ENCODE assay signal across 12 cellular contexts in genomic region chr2:111632661-111633060, GRCh38.
DNase-seq lines count a peak whose midpoint lies in the region; ATAC-seq, FAIRE-seq and TF ChIP-seq lines count a peak whose summit lies in the region.
"Had no signal": no experiment of that assay in that cellular context is flagged by ENCODE, and none has a peak within 500 bp of the region (broad histone marks: within the 10 kb centered on the region; RNA-seq: fewer than 3 reads in every experiment).

No MANE protein-coding gene starts in this region.

- CTCF ChIA-PET in K562 (lab: Yijun Ruan, JAX; ENCODE audit: low intra/inter-chr PET ratio) (no interaction called here), Caco-2 (lab: Charles Lee) (no interaction called here)

- H3K4me2 ChIP-seq in K562 (ENCODE audit: insufficient read depth, low read length), result no peak overlapping the region
- H3K4me2 ChIP-seq: PC-9 had no signal

- in situ Hi-C loops in K562 (cut with MboI), result no loop called here

- no peak for TF ChIP-seq EP300 in K562 (IDR thresholded peaks at IDR 0.05; ENCODE audit: low read length)

- no peak overlapping the region for H3K9ac ChIP-seq in K562 (ENCODE audit: insufficient read depth in 1 of 2, low read depth in 2 of 2, low read length in 2 of 2)

- H3K9me3 ChIP-seq in K562 (replicated peaks; ENCODE audit: control insufficient read depth, insufficient read depth, low read depth, low read length) (peaks cover 6% of the 10 kb centered on the region), Caco-2 (peaks cover 13% of the 10 kb centered on the region)

- DNase-seq in activated T-cell treated with anti-CD3 and anti-CD28 coated beads, Interleukin-2, amount 50 U/mL, for 24 hours, result no peak
- DNase-seq in activated T-cell treated with anti-CD3 and anti-CD28 coated beads for 4 hours, result no peak
- DNase-seq in NB4 (ENCODE audit: low read depth), result peak; percentile 23
- DNase-seq in K562 (ENCODE audit: extremely low read depth in 1 of 4, low spot score in 3 of 4), result no peak
- no peak for DNase-seq in mesothelial cell of epicardium (ENCODE audit: low spot score in 2 of 2, unreplicated experiment in 2 of 2)
- no peak for DNase-seq in amygdala (lab: John Stamatoyannopoulos, UW)
- DNase-seq in Caco-2, result no peak
- DNase-seq: erythroblast, NCI-H1694, PC-9, T-helper 9 cell had no signal

- no peaks in the 10 kb centered on the region for H3K9me1 ChIP-seq in K562 (ENCODE audit: control insufficient read depth, insufficient read depth, low read length)

- no peaks in the 10 kb centered on the region for H4K20me1 ChIP-seq in K562 (replicated peaks; ENCODE audit: control insufficient read depth, insufficient read depth, low read length)

- TF ChIP-seq RAD21 in K562 (CRISPR knock-in tag; conservative IDR thresholded peaks at IDR 0.05 in 1 of 2, IDR thresholded peaks at IDR 0.05 in 1 of 2), result no peak

- H3K4me3 ChIP-seq in NB4 (ENCODE audit: low read depth, low read length), result no peak overlapping the region
- no peak overlapping the region for H3K4me3 ChIP-seq in K562
- no peak overlapping the region for H3K4me3 ChIP-seq in Caco-2 (ENCODE audit: low read depth, low read length)
- H3K4me3 ChIP-seq: PC-9 had no signal

- peak overlapping the region; percentile 23 for H3K4me3 Mint-ChIP-seq in activated T-cell treated with anti-CD3 and anti-CD28 coated beads, Interleukin-2, amount 50 U/mL, for 24 hours
- no peak overlapping the region for H3K4me3 Mint-ChIP-seq in stimulated activated memory B cell treated with anti-CD40 and anti-IgM and Interleukin-4, amounts not matched to agents 10 μg/mL and 1 μg/mL and 100 μg/mL, for 72 hours
- H3K4me3 Mint-ChIP-seq in mesothelial cell of epicardium (no peak overlapping the region), Caco-2 (ENCODE audit: unreplicated experiment) (no peak overlapping the region)

- H3K4me1 Mint-ChIP-seq in activated T-cell treated with anti-CD3 and anti-CD28 coated beads, Interleukin-2, amount 50 U/mL, for 24 hours (ENCODE audit: low read depth), result peaks cover 25% of the 10 kb centered on the region
- no peaks in the 10 kb centered on the region for H3K4me1 Mint-ChIP-seq in stimulated activated memory B cell treated with anti-CD40 and anti-IgM and Interleukin-4, amounts not matched to agents 10 μg/mL and 1 μg/mL and 100 μg/mL, for 72 hours
- H3K4me1 Mint-ChIP-seq in mesothelial cell of epicardium (peaks cover 9% of the 10 kb centered on the region), Caco-2 (ENCODE audit: low read depth, unreplicated experiment) (no peaks in the 10 kb centered on the region)

- POLR2A ChIA-PET in K562 (lab: Yijun Ruan, JAX) (interaction anchor here (0.9 kb wide), 1 partner anchor 11 kb away, joined by 4 read pairs; no protein-coding TSS in a partner anchor), Caco-2 (lab: Charles Lee) (no interaction called here)

- no peak overlapping the region; the same call in 1 of the 2 replicates for H2AFZ ChIP-seq in K562 (ENCODE audit: low read depth, low read length)
- H2AFZ ChIP-seq: PC-9 had no signal

- TF ChIP-seq CTCF in NB4 (IDR thresholded peaks at IDR 0.05; ENCODE audit: low read depth, low read length) (no peak), K562 (IDR thresholded peaks at IDR 0.05 in 2 of 3, conservative IDR thresholded peaks at IDR 0.05 in 1 of 3; ENCODE audit: insufficient read depth in 2 of 3, low read depth in 1 of 3, low read length in 3 of 3) (no peak), mesothelial cell of epicardium (IDR thresholded peaks at IDR 0.05; ENCODE audit: unreplicated experiment) (no peak), Caco-2 (IDR thresholded peaks at IDR 0.05; ENCODE audit: insufficient read depth in 1 of 2, low read depth in 1 of 2, low read length in 1 of 2, severe bottlenecking in 1 of 2, unreplicated experiment in 1 of 2) (no peak)

- H3K9me3 Mint-ChIP-seq in activated T-cell treated with anti-CD3 and anti-CD28 coated beads, Interleukin-2, amount 50 U/mL, for 24 hours, result peaks cover 22% of the 10 kb centered on the region
- H3K9me3 Mint-ChIP-seq in stimulated activated memory B cell treated with anti-CD40 and anti-IgM and Interleukin-4, amounts not matched to agents 10 μg/mL and 1 μg/mL and 100 μg/mL, for 72 hours, result peaks cover 20% of the 10 kb centered on the region
- H3K9me3 Mint-ChIP-seq in mesothelial cell of epicardium (peaks cover 43% of the 10 kb centered on the region), Caco-2 (ENCODE audit: unreplicated experiment) (peaks cover 30% of the 10 kb centered on the region)

- no peak overlapping the region for H3K27ac Mint-ChIP-seq in activated T-cell treated with anti-CD3 and anti-CD28 coated beads, Interleukin-2, amount 50 U/mL, for 24 hours
- H3K27ac Mint-ChIP-seq in stimulated activated memory B cell treated with anti-CD40 and anti-IgM and Interleukin-4, amounts not matched to agents 10 μg/mL and 1 μg/mL and 100 μg/mL, for 72 hours, result no peak overlapping the region
- H3K27ac Mint-ChIP-seq in mesothelial cell of epicardium (no peak overlapping the region), Caco-2 (ENCODE audit: unreplicated experiment) (no peak overlapping the region)

- intact Hi-C loops in K562 (cut with micrococcal nuclease) (no loop called here), Caco-2 (cut with micrococcal nuclease; ENCODE audit: unreplicated experiment) (no loop called here)

- no TSS peak for BruUV-seq in K562 (replicated peaks; lab: Mats Ljungman, UMichigan)
- BruUV-seq in Caco-2 (replicated peaks; lab: Mats Ljungman, UMichigan), result no TSS peak

- H3K36me3 Mint-ChIP-seq in activated T-cell treated with anti-CD3 and anti-CD28 coated beads, Interleukin-2, amount 50 U/mL, for 24 hours (ENCODE audit: low read depth), result peaks cover 2% of the 10 kb centered on the region
- peaks cover 8% of the 10 kb centered on the region for H3K36me3 Mint-ChIP-seq in stimulated activated memory B cell treated with anti-CD40 and anti-IgM and Interleukin-4, amounts not matched to agents 10 μg/mL and 1 μg/mL and 100 μg/mL, for 72 hours
- H3K36me3 Mint-ChIP-seq in mesothelial cell of epicardium (peaks cover 8% of the 10 kb centered on the region), Caco-2 (ENCODE audit: insufficient read depth, unreplicated experiment) (no peaks in the 10 kb centered on the region)

- no peaks in the 10 kb centered on the region for H3K36me3 ChIP-seq in K562 (ENCODE audit: control insufficient read depth, insufficient read depth, low read length)
- no peaks in the 10 kb centered on the region for H3K36me3 ChIP-seq in Caco-2 (ENCODE audit: control insufficient read depth, insufficient read depth, low read length)

- WGBS in K562 (ENCODE audit: insufficient coverage, low coverage, missing lambda C conversion rate), result 45% methylated on average over 4 of the region's 4 CpGs

- FAIRE-seq in K562 (lab: Jason Lieb, UNC), result no peak

- TF ChIP-seq POLR2A in NB4 (IDR thresholded peaks at IDR 0.05; ENCODE audit: extremely low read depth, insufficient read length) (no peak), K562 (conservative IDR thresholded peaks at IDR 0.05) (no peak)

- no peak for ATAC-seq in K562
- peak; percentile 45 for ATAC-seq in stimulated activated memory B cell treated with anti-CD40 and anti-IgM and Interleukin-4, amounts not matched to agents 10 μg/mL and 1 μg/mL and 100 μg/mL, for 72 hours

- H3K4me1 ChIP-seq in K562 (replicated peaks in 1 of 2; ENCODE audit: control insufficient read depth in 2 of 2, insufficient read depth in 2 of 2, low read length in 2 of 2) (peaks cover 0 to 8% of the 10 kb centered on the region in 2 experiments; a peak in 2 of 5 replicates), Caco-2 (no peaks in the 10 kb centered on the region)

- no peaks in the 10 kb centered on the region for H3K79me2 ChIP-seq in K562 (ENCODE audit: control insufficient read depth, insufficient read depth, low read length)

- H3K27me3 Mint-ChIP-seq in activated T-cell treated with anti-CD3 and anti-CD28 coated beads, Interleukin-2, amount 50 U/mL, for 24 hours, result peaks cover 21% of the 10 kb centered on the region
- H3K27me3 Mint-ChIP-seq in stimulated activated memory B cell treated with anti-CD40 and anti-IgM and Interleukin-4, amounts not matched to agents 10 μg/mL and 1 μg/mL and 100 μg/mL, for 72 hours, result peaks cover 42% of the 10 kb centered on the region
- H3K27me3 Mint-ChIP-seq in mesothelial cell of epicardium (ENCODE audit: low read depth) (no peaks in the 10 kb centered on the region), Caco-2 (ENCODE audit: insufficient read depth, unreplicated experiment) (no peaks in the 10 kb centered on the region)

- H3K27me3 ChIP-seq in K562 (ENCODE audit: control insufficient read depth in 2 of 2, insufficient read depth in 2 of 2, low read length in 2 of 2), result no peaks in the 10 kb centered on the region
- no peaks in the 10 kb centered on the region for H3K27me3 ChIP-seq in Caco-2 (replicated peaks; ENCODE audit: control insufficient read depth, insufficient read depth, low read length)

- H3K27ac ChIP-seq in K562 (ENCODE audit: extremely low read depth, low read depth, low read length), result no peak overlapping the region
- H3K27ac ChIP-seq: PC-9 had no signal

TF ChIP-seq in K562, 482 proteins besides CTCF, POLR2A, EP300 and RAD21:
- TF ChIP-seq PURB (CRISPR knock-in tag; IDR thresholded peaks at IDR 0.05; ENCODE audit: low read depth) (no peak), JUN (IDR thresholded peaks at IDR 0.05; ENCODE audit: borderline replicate concordance, low read depth, low read length) (0 out of 2 replicates have a peak, but pooled peaks have one; percentile 25), JUN (CRISPR knock-in tag; IDR thresholded peaks at IDR 0.05; ENCODE audit: borderline replicate concordance) (no peak), ATF7 (IDR thresholded peaks at IDR 0.05) (peak; percentile 66), ATF3 (IDR thresholded peaks at IDR 0.05) (peak; percentile 74), ATF3 (CRISPR knock-in tag; conservative IDR thresholded peaks at IDR 0.05) (no peak), JUND (IDR thresholded peaks at IDR 0.05; ENCODE audit: borderline replicate concordance, low read depth, low read length) (peak; percentile 37; the same call in 1 of the 2 replicates), JUND (tag; IDR thresholded peaks at IDR 0.05; ENCODE audit: borderline replicate concordance, low read depth, low read length) (no peak; the same call in 2 of the 3 replicates)
